In the genomic region with DNA sequence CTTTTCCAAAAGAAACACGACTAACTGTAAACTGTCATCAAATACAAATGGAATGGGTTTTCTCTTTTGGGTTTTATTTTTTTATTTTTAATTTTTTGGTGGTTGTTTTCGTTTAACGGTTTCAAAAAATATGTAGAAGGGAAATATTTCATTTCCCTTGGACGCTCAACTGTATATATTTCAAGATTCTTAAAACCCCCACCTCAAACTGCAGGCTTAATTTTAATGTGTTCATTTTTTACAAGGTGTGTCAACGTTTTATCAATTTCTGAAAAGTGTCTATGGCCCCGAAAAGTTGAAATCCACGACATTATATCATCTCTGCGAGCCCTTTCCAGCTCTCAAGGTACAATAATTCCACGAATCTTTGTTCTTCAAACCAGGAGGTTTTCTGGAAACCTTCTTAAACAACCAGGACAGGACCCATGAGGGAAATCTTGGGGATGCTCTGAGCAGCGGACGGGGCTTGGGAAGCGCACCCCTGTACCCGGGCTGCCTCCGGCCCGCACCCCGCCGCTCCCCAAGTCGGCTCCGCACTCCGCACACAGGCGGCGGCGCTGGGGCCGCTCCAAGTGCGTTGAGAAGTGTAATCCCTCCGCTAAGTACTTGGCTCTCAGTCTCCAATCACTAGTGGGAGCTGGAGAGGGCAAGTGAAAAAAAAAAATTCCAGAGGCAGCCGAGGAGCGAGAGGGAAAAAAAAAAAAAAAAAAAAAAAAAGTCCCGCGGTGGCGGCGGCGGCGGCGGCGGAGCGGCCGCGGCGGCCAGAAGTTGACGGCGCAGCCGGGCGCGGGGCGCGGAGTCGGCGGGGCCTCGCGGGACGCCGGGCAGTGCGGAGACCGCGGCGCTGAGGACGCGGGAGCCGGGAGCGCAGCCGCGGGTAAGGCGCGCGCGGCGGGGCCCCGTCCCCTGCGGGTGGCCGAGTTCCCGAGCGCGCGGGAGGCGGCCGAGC, we compare ENCODE assay signal across 8 cellular contexts. TPM values are rescaled to one million over a fixed set of nuclear protein-coding genes. Genes with fewer than 3 reads are reported as not detected.
DNase-seq lines count a peak whose midpoint lies in the region; ATAC-seq and TF ChIP-seq lines count a peak whose summit lies in the region.

A gene (plus strand): TSS at position 764 of the 949 bp plus-strand sequence. CDS start 346,470 bp downstream, outside the sequence.

- no peaks in the 10 kb centered on the region for H3K9me3 Mint-ChIP-seq in activated CD4-positive, alpha-beta T cell treated with anti-CD3 and anti-CD28 coated beads, Interleukin-2, amount 10 ng/mL, durations not matched to agents 24 days and 14 days

- no peak for TF ChIP-seq POLR2A in upper lobe of left lung (IDR thresholded peaks at IDR 0.05)

- TF ChIP-seq EP300 in upper lobe of left lung (IDR thresholded peaks at IDR 0.05), result no peak

- H3K4me3 ChIP-seq in mesodermal cell (ENCODE audit: extremely low read depth, insufficient read depth, low read length, poor library complexity, severe bottlenecking) (peak within 1 kb of the TSS; percentile 49), upper lobe of left lung (peak within 1 kb of the TSS; percentile 27 to 56 (median 54))

- H3K9me3 ChIP-seq in mesodermal cell (ENCODE audit: control insufficient read depth, low read length), result no peaks in the 10 kb centered on the region
- H3K9me3 ChIP-seq in upper lobe of left lung, result no peaks in the 10 kb centered on the region

- H3K27ac ChIP-seq in epithelial cell of prostate, result no peak within 1 kb of the TSS
- no peak within 1 kb of the TSS for H3K27ac ChIP-seq in mesodermal cell (ENCODE audit: low read depth, low read length, severe bottlenecking)
- H3K27ac ChIP-seq in upper lobe of left lung, result peak within 1 kb of the TSS in 2 of 4 donors; percentile 7 to 75

- ATAC-seq in upper lobe of left lung (ENCODE audit: low FRiP score in 2 of 2), result peak; percentile 52 to 64

- TF ChIP-seq CTCF in upper lobe of left lung (IDR thresholded peaks at IDR 0.05), result no peak

- peaks cover 70% of the 10 kb centered on the region for H3K27me3 Mint-ChIP-seq in activated CD4-positive, alpha-beta T cell treated with anti-CD3 and anti-CD28 coated beads, Interleukin-2, amount 10 ng/mL, durations not matched to agents 24 days and 14 days

- intact Hi-C loops in activated CD4-positive, alpha-beta T cell treated with anti-CD3 and anti-CD28 coated beads, Interleukin-2, amount 10 ng/mL, durations not matched to agents 24 days and 14 days (cut with micrococcal nuclease), result no loop called here

- H3K4me1 ChIP-seq in mesodermal cell (ENCODE audit: control insufficient read depth, insufficient read depth, low read length, poor library complexity, severe bottlenecking) (no peaks in the 10 kb centered on the region), upper lobe of left lung (peaks cover 3 to 18% (median 6%) of the 10 kb centered on the region in 4 donors)

- peak within 1 kb of the TSS; percentile 62 for H3K27ac Mint-ChIP-seq in activated CD4-positive, alpha-beta T cell treated with anti-CD3 and anti-CD28 coated beads, Interleukin-2, amount 10 ng/mL, durations not matched to agents 24 days and 14 days

- peaks cover 2% of the 10 kb centered on the region for H3K36me3 Mint-ChIP-seq in activated CD4-positive, alpha-beta T cell treated with anti-CD3 and anti-CD28 coated beads, Interleukin-2, amount 10 ng/mL, durations not matched to agents 24 days and 14 days (ENCODE audit: low read depth)

- WGBS in mesodermal cell (ENCODE audit: insufficient coverage in 2 of 2), 2 experiments, result 0% methylated on average over 28 to 31 of the region's 77 CpGs
- WGBS in upper lobe of left lung, 2 donors, result 3 to 7% methylated on average over 56 to 59 of the region's 77 CpGs

- peaks cover 4% of the 10 kb centered on the region for H3K4me1 Mint-ChIP-seq in activated CD4-positive, alpha-beta T cell treated with anti-CD3 and anti-CD28 coated beads, Interleukin-2, amount 10 ng/mL, durations not matched to agents 24 days and 14 days

- H3K4me3 Mint-ChIP-seq in activated CD4-positive, alpha-beta T cell treated with anti-CD3 and anti-CD28 coated beads, Interleukin-2, amount 10 ng/mL, durations not matched to agents 24 days and 14 days, result peak within 1 kb of the TSS; percentile 75

- peaks cover 0 to 13% (median 4%) of the 10 kb centered on the region in 4 donors for H3K27me3 ChIP-seq in upper lobe of left lung

- H3K36me3 ChIP-seq in mesodermal cell (ENCODE audit: control insufficient read depth, insufficient read depth, low read length) (no peaks in the 10 kb centered on the region), upper lobe of left lung (no peaks in the 10 kb centered on the region)

- DNase-seq in activated CD4-positive, alpha-beta T cell treated with anti-CD3 and anti-CD28 coated beads, Interleukin-2, amount 10 ng/mL, durations not matched to agents 24 days and 14 days, result no peak
- DNase-seq in activated CD4-positive, alpha-beta T cell treated with anti-CD3 and anti-CD28 coated beads, Interleukin-2, amount 50 U/mL, for 4 hours, result no peak
- DNase-seq in RPMI7951 (ENCODE audit: low read depth) (peak; percentile 30), epithelial cell of prostate (ENCODE audit: low read depth, low spot score) (peak; percentile 8), upper lobe of left lung (peak in 1 of 2 donors; percentile 85), NCI-H345 treated with DMSO at 0.1 percent for 48 hours (lab: John Stamatoyannopoulos, UW; ENCODE audit: unreplicated experiment) (no peak), NCI-H1694 treated with DMSO at 0.1 percent for 48 hours (lab: John Stamatoyannopoulos, UW) (no peak)

RNA-seq across cellular contexts. Expression of the gene that starts here (rescaled TPM):
- total RNA-seq in activated CD4-positive, alpha-beta T cell treated with anti-CD3 and anti-CD28 coated beads, Interleukin-2, amount 10 ng/mL, durations not matched to agents 24 days and 14 days, result not detected in 2 replicates
- not detected in 2 replicates for total RNA-seq in RPMI7951 (2014; rRNA removed; shearing (Covaris generic))
- polyA plus RNA-seq in mesodermal cell (2013, experiment 1 of 2), result 1.6 TPM
- polyA plus RNA-seq in mesodermal cell (2013, experiment 2 of 2), result 1.1 TPM
- 1 to 10 TPM in 5 of 6 donors, under 1 TPM in 1; 0.78 to 7.7 (median 3.5) TPM for total RNA-seq in upper lobe of left lung

Comparison
In these comparisons a context has a peak if more than half of its experiments do, and no peak if none do; other contexts are left out.
1. Peak in DNase-seq in RPMI7951; RNA of the gene not detected or under 1 TPM.